In the genomic region with DNA sequence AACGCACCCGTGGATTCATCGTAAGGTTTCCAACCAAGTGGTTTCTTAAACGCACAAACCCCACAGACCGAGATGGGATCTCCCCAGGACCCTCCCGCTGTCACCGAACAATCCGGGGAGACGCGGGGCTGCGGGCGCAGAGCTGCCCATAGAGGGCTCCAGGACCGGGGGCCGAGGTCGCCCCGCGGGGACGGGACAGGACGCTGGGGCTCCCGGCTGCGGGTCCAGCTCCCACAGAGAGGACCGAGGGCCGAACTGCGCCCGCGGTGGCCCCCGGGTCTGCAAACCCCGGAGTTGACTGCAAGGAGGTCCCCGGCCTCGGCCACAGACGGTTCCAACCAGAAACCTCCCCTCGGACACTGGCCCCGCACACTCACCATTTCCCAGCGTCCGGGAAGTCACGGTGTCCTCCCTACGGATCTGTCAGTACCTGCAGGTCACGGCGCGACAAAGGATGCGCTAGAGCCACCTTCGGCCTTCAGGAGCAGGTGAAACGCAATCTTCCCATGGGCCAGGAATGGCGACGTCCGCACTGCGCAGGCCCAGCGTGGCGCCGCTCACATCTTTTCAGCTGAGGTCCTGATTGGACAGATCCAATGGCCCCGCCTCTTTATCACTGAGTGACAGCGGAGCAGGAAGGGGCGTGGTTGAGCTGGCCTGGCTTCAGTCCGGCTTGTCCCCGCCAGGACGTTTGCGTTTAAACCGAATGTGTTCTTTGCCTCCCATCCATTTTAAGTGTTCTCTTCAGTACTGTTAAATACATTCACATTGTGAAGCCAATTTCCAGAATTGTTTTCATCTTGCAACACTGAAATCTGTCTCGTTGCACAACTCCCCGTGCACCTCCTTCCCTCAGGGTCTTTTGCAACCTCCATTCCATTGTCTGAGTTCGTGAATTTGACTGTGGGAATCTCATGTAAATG, we compare ENCODE assay signal across 8 cellular contexts. TPM values are rescaled to one million over a fixed set of nuclear protein-coding genes. Genes with fewer than 3 reads are reported as not detected.
DNase-seq lines count a peak whose midpoint lies in the region; ATAC-seq and TF ChIP-seq lines count a peak whose summit lies in the region.

A gene (minus strand): TSS at position 534 of the 923 bp plus-strand sequence. CDS start 154 bp downstream, at position 380.

- no peak for TF ChIP-seq CTCF in KMS-11 (conservative IDR thresholded peaks at IDR 0.05; ENCODE audit: low read depth, low read length)
- no peak for TF ChIP-seq CTCF in nephron (IDR thresholded peaks at IDR 0.05; ENCODE audit: unreplicated experiment in 3 of 3)

- peak; percentile 99 for ATAC-seq in GM21786 (IDR thresholded peaks at IDR 0.05; ENCODE audit: unreplicated experiment)
- ATAC-seq in stimulated activated naive CD8-positive, alpha-beta T cell treated with anti-CD3 and anti-CD28 coated beads, Interleukin-15, Interleukin-2, amounts not matched to agents 100 U/mL and 50 U/mL, for 24 hours: peak; percentile 100

- H3K4me3 Mint-ChIP-seq in nephron: peak within 1 kb of the TSS; percentile 95 to 100 (median 98)

- DNase-seq in Daoy (ENCODE audit: low read depth) (peak; percentile 95), RPMI8226 (peak; percentile 98), fibroblast of the conjunctiva (ENCODE audit: low read depth) (peak; percentile 87)
- DNase-seq in activated effector memory CD4-positive, alpha-beta T cell treated with Interleukin-2 at 50 U/mL for 16 hours: peak; percentile 86
- DNase-seq in stimulated activated naive CD8-positive, alpha-beta T cell treated with anti-CD3 and anti-CD28 coated beads, Interleukin-15, Interleukin-2, amounts not matched to agents 100 U/mL and 50 U/mL, for 24 hours: peak; percentile 92

- no peaks in the 10 kb centered on the region for H3K79me2 ChIP-seq in KMS-11 (ENCODE audit: insufficient read depth, low read depth)

- no peak within 1 kb of the TSS for H3K27ac ChIP-seq in KMS-11

- H3K4me2 ChIP-seq in KMS-11: peak within 1 kb of the TSS; percentile 43

- no peak within 1 kb of the TSS; the same call in 1 of the 2 replicates for H3K9ac ChIP-seq in KMS-11

- peaks cover 5% of the 10 kb centered on the region for H3K27me3 Mint-ChIP-seq in nephron (ENCODE audit: low read depth)

- H4K20me1 ChIP-seq in KMS-11 (ENCODE audit: insufficient read depth): no peaks in the 10 kb centered on the region

- no peaks in the 10 kb centered on the region for H3K36me3 ChIP-seq in KMS-11 (ENCODE audit: insufficient read depth)

- peaks cover 39% of the 10 kb centered on the region for H3K9me3 Mint-ChIP-seq in nephron

- H3K27me3 ChIP-seq in KMS-11 (ENCODE audit: insufficient read depth, low read depth): no peaks in the 10 kb centered on the region

- H3K4me3 ChIP-seq in KMS-11 (IDR thresholded peaks at IDR 0.05; ENCODE audit: insufficient read depth, low read depth, low read length): no peak within 1 kb of the TSS

- no peaks in the 10 kb centered on the region for H3K4me1 ChIP-seq in KMS-11 (ENCODE audit: low read depth, poor library complexity, severe bottlenecking)

- peak within 1 kb of the TSS; percentile 65 for H2AFZ ChIP-seq in KMS-11 (ENCODE audit: low read depth)

- peaks cover 47% of the 10 kb centered on the region for H3K36me3 Mint-ChIP-seq in nephron (ENCODE audit: low read depth)

- H3K4me1 Mint-ChIP-seq in nephron: no peaks in the 10 kb centered on the region

- H3K27ac Mint-ChIP-seq in nephron: peak within 1 kb of the TSS; percentile 70 to 93 (median 85)

RNA-seq across cellular contexts. Expression of the gene that starts here (rescaled TPM):
- 2.9 and 5.4 TPM in 2 replicates for total RNA-seq in Daoy (2014; rRNA removed; shearing (Covaris generic))
